ENCODE assay signal across 1 cellular context in genomic region chr11:118434553-118435232, GRCh38.
TF ChIP-seq lines count a peak whose summit lies in the region.

No MANE protein-coding gene starts in this region.

TF ChIP-seq in GM12878, 131 proteins besides CTCF, POLR2A, EP300 and RAD21 (continued from another document):
- TF ChIP-seq REST (IDR thresholded peaks at IDR 0.05; ENCODE audit: low read depth, low read length): peak; percentile 85
- peak; percentile 82 for TF ChIP-seq MXI1 (IDR thresholded peaks at IDR 0.05; ENCODE audit: low read depth, low read length)
- no peak for TF ChIP-seq NRF1 (conservative IDR thresholded peaks at IDR 0.05; ENCODE audit: low read depth, low read length)
- TF ChIP-seq, protein P1, sequence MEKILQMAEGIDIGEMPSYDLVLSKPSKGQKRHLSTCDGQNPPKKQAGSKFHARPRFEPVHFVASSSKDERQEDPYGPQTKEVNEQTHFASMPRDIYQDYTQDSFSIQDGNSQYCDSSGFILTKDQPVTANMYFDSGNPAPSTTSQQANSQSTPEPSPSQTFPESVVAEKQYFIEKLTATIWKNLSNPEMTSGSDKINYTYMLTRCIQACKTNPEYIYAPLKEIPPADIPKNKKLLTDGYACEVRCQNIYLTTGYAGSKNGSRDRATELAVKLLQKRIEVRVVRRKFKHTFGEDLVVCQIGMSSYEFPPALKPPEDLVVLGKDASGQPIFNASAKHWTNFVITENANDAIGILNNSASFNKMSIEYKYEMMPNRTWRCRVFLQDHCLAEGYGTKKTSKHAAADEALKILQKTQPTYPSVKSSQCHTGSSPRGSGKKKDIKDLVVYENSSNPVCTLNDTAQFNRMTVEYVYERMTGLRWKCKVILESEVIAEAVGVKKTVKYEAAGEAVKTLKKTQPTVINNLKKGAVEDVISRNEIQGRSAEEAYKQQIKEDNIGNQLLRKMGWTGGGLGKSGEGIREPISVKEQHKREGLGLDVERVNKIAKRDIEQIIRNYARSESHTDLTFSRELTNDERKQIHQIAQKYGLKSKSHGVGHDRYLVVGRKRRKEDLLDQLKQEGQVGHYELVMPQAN (conservative IDR thresholded peaks at IDR 0.05): peak; percentile 52
- 0 out of 3 replicates have a peak, but pooled peaks of 1 of the 2 experiments have one; percentile 10 for TF ChIP-seq EGR1 (IDR thresholded peaks at IDR 0.05; ENCODE audit: borderline replicate concordance in 1 of 2, low read depth in 2 of 2, low read length in 2 of 2)
TF ChIP-seq in GM12878: peak in this region for 4.
